ENCODE assay signal across 8 cellular contexts in the genomic region with DNA sequence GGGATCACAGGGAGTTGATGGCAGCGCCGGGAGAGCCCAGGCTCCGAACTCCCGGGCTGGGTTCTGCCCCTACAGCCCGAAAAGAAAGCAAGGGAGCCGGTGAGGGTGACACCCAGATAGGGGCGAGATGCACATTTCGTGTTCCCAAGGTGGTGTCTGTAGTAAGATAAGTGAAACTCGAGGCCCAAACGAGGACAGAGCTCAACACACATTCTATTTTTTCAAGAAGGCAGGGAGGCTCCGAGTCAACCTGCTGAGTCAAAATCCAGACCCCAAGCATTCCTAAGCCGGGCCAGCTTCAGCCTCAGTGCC. TPM values are rescaled to one million over a fixed set of nuclear protein-coding genes. Genes with fewer than 3 reads are reported as not detected.
DNase-seq lines count a peak whose midpoint lies in the region; ATAC-seq and TF ChIP-seq lines count a peak whose summit lies in the region.

No MANE protein-coding gene starts in this region.

- H3K27me3 ChIP-seq in MM.1S (replicated peaks; ENCODE audit: insufficient read depth, low read length) (no peaks in the 10 kb centered on the region), endodermal cell (ENCODE audit: control insufficient read depth, insufficient read depth, low read length, poor library complexity, severe bottlenecking) (no peaks in the 10 kb centered on the region)

- no peak for DNase-seq in MM.1S
- DNase-seq in endodermal cell, result no peak
- no peak for DNase-seq in progenitor cell of endocrine pancreas (ENCODE audit: low spot score, unreplicated experiment)
- DNase-seq in EL, result no peak
- DNase-seq in AML-193 (lab: John Stamatoyannopoulos, UW), result no peak
- DNase-seq in stimulated activated naive CD4-positive, alpha-beta T cell (lab: John Stamatoyannopoulos, UW), result no peak

- 43% methylated on average over 12 of the region's 12 CpGs for WGBS in endodermal cell (ENCODE audit: insufficient coverage in 1 of 2, insufficient read length in 1 of 2), 2 experiments

- peak overlapping the region; percentile 62; the same call in 1 of the 2 replicates for H3K4me2 ChIP-seq in MM.1S (ENCODE audit: low read depth, low read length)

- H3K9me2 ChIP-seq in MM.1S (replicated peaks; ENCODE audit: insufficient read depth, low read length), result no peaks in the 10 kb centered on the region

- H3K27ac Mint-ChIP-seq in endodermal cell (peak overlapping the region; percentile 95), progenitor cell of endocrine pancreas (peak overlapping the region; percentile 99)

- no peaks in the 10 kb centered on the region for H3K9me3 ChIP-seq in MM.1S (replicated peaks; ENCODE audit: insufficient read depth, low read length)
- no peaks in the 10 kb centered on the region for H3K9me3 ChIP-seq in endodermal cell (ENCODE audit: control insufficient read depth, low read length)

- H3K4me1 Mint-ChIP-seq in endodermal cell (peaks cover 14% of the 10 kb centered on the region), progenitor cell of endocrine pancreas (ENCODE audit: low read depth) (peaks cover 17% of the 10 kb centered on the region)

- no peaks in the 10 kb centered on the region for H3K79me2 ChIP-seq in MM.1S (ENCODE audit: low read length)

- ATAC-seq in HG02852 (IDR thresholded peaks at IDR 0.05; ENCODE audit: unreplicated experiment), result no peak

- no peaks in the 10 kb centered on the region for H4K20me1 ChIP-seq in MM.1S (ENCODE audit: insufficient read depth, low read length)

- no peaks in the 10 kb centered on the region for H3K27me3 Mint-ChIP-seq in endodermal cell (ENCODE audit: insufficient read depth)
- no peaks in the 10 kb centered on the region for H3K27me3 Mint-ChIP-seq in progenitor cell of endocrine pancreas

- H3K27ac ChIP-seq in MM.1S (ENCODE audit: low read length) (no peak overlapping the region), endodermal cell (ENCODE audit: low read depth, low read length) (no peak overlapping the region)

- H3K36me3 ChIP-seq in MM.1S (replicated peaks; ENCODE audit: insufficient read depth, low read length) (no peaks in the 10 kb centered on the region), endodermal cell (ENCODE audit: control insufficient read depth, insufficient read depth, low read length) (no peaks in the 10 kb centered on the region)

- TF ChIP-seq CTCF in MM.1S (IDR thresholded peaks at IDR 0.05; ENCODE audit: low read length), result no peak
- TF ChIP-seq CTCF in endodermal cell (conservative IDR thresholded peaks at IDR 0.05), result no peak
- TF ChIP-seq CTCF in progenitor cell of endocrine pancreas (IDR thresholded peaks at IDR 0.05; ENCODE audit: unreplicated experiment), result no peak

- H3K4me3 ChIP-seq in GM08714 (ENCODE audit: low read length) (peak overlapping the region; percentile 9; the same call in 1 of the 2 replicates), MM.1S (ENCODE audit: low read length) (no peak overlapping the region; the same call in 1 of the 2 replicates), endodermal cell (ENCODE audit: low read length) (no peak overlapping the region)

- H2AFZ ChIP-seq in MM.1S (ENCODE audit: low read length), result peak overlapping the region; percentile 56; the same call in 1 of the 2 replicates

- H3K9me3 Mint-ChIP-seq in endodermal cell (no peaks in the 10 kb centered on the region), progenitor cell of endocrine pancreas (ENCODE audit: low read depth) (no peaks in the 10 kb centered on the region)

- H3K4me1 ChIP-seq in MM.1S (ENCODE audit: low read length), result no peaks in the 10 kb centered on the region
- no peaks in the 10 kb centered on the region for H3K4me1 ChIP-seq in endodermal cell (ENCODE audit: control insufficient read depth, insufficient read depth, low read length)

- H3K9ac ChIP-seq in MM.1S (ENCODE audit: low read length), result no peak overlapping the region
- H3K9ac ChIP-seq in endodermal cell (ENCODE audit: extremely low read depth, low read length, poor library complexity, severe bottlenecking), result peak overlapping the region; percentile 39

- peak overlapping the region; percentile 47 for H3K4me3 Mint-ChIP-seq in endodermal cell
- H3K4me3 Mint-ChIP-seq in progenitor cell of endocrine pancreas (ENCODE audit: low read depth), result peak overlapping the region; percentile 72

- no peaks in the 10 kb centered on the region for H3F3A ChIP-seq in MM.1S (ENCODE audit: insufficient read depth, low read length)

- H3K36me3 Mint-ChIP-seq in endodermal cell (ENCODE audit: low read depth) (no peaks in the 10 kb centered on the region), progenitor cell of endocrine pancreas (ENCODE audit: insufficient read depth) (no peaks in the 10 kb centered on the region)

RNA-seq across cellular contexts. Expression of gene YY1, which starts 24.2 kb away (rescaled TPM):
- total RNA-seq in endodermal cell, result 100 to 1,000 TPM in 1 of 2 donors, 10 to 100 TPM in 1; 94.8 to 103 TPM
- 84.2 TPM for polyA plus RNA-seq in endodermal cell (2013, experiment 1 of 2)
- 82.6 TPM for polyA plus RNA-seq in endodermal cell (2013, experiment 2 of 2)
- total RNA-seq in progenitor cell of endocrine pancreas, result 86.6 and 90.2 TPM in 2 replicates

RNA-seq across cellular contexts. Expression of gene DEGS2, which starts 55.3 kb away (rescaled TPM):
- under 1 TPM; 0.18 to 0.24 TPM for total RNA-seq in endodermal cell
- 0.28 TPM for polyA plus RNA-seq in endodermal cell (2013, experiment 1 of 2)
- 0.21 TPM for polyA plus RNA-seq in endodermal cell (2013, experiment 2 of 2)
- 0.73 and 1.3 TPM in 2 replicates for total RNA-seq in progenitor cell of endocrine pancreas
